24 cellular contexts compared by ENCODE assay signal in the genomic region with DNA sequence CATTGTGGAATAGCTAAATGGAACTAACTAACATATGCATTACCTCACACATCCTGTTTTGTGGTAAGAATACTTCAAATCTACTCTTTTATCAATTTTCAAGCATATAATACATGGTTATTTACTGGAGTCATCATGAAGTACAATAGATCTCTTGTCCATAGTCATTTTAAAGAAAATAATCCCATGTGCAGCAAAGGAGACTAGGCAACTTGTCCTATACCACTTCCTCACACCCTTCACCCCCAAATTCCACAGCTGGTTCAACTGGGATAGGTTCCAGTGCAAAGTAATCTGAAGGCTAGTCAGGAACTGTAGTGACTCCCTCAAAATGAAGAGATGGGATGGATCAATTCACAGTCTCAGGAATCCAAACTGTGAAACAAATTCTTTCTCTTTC.
"Had no signal": no experiment of that assay in that cellular context is flagged by ENCODE, and none has a peak within 500 bp of the region (broad histone marks: within the 10 kb centered on the region; RNA-seq: fewer than 3 reads in every experiment).

No MANE protein-coding gene starts in this region.

- DNase-seq: activated CD4-positive, alpha-beta T cell treated with anti-CD3 and anti-CD28 coated beads for 36 hours; activated CD4-positive, alpha-beta T cell treated with anti-CD3 and anti-CD28 coated beads, Interleukin-2, amount 50 U/mL, for 48 hours; activated effector memory CD4-positive, alpha-beta T cell treated with Interleukin-2 at 50 U/mL for 16 hours; activated naive CD4-positive, alpha-beta T cell treated with anti-CD3 and anti-CD28 coated beads for 36 hours; activated T-cell treated with anti-CD3 and anti-CD28 coated beads, Interleukin-2, amount 50 U/mL, for 72 hours; anterior cingulate cortex; central memory CD4-positive, alpha-beta T cell; dermis blood vessel endothelial cell; effector memory CD4-positive, alpha-beta T cell; hypothalamus; left ventricle myocardium superior; pancreas; psoas muscle; spleen; stimulated activated CD4-positive, alpha-beta T cell treated with anti-CD3 and anti-CD28 coated beads, Interleukin-4, amount 100 ng/mL, for 1 hour; stimulated activated naive CD4-positive, alpha-beta T cell treated with Interleukin-2 at 50 U/mL for 16 hours had no signal

- H3K9me3 ChIP-seq: pancreas, psoas muscle, right atrium auricular region, thoracic aorta, vagina had no signal

- H3K4me3 ChIP-seq: pancreas, psoas muscle, right atrium auricular region, spleen, thoracic aorta, vagina had no signal

- H3K4me1 ChIP-seq: psoas muscle, right atrium auricular region, vagina had no signal

- H3K4me3 Mint-ChIP-seq: activated CD4-positive, alpha-beta T cell treated with anti-CD3 and anti-CD28 coated beads for 36 hours; activated naive CD4-positive, alpha-beta T cell treated with anti-CD3 and anti-CD28 coated beads for 36 hours; activated T-cell treated with anti-CD3 and anti-CD28 coated beads, Interleukin-2, amount 50 U/mL, for 72 hours; brain; nephron; type B pancreatic cell; WTC11 had no signal

- H3K36me3 ChIP-seq: neutrophil, pancreas, right atrium auricular region, spleen, thoracic aorta, vagina had no signal

- H3K4me1 Mint-ChIP-seq: nephron had no signal

- H3K27ac ChIP-seq: neutrophil, pancreas, psoas muscle, right atrium auricular region, spleen, thoracic aorta, vagina had no signal

- H3K27me3 Mint-ChIP-seq: activated CD4-positive, alpha-beta T cell treated with anti-CD3 and anti-CD28 coated beads for 36 hours; brain; type B pancreatic cell had no signal

- ATAC-seq: activated CD4-positive, alpha-beta T cell treated with anti-CD3 and anti-CD28 coated beads for 36 hours; activated T-cell treated with anti-CD3 and anti-CD28 coated beads, Interleukin-2, amount 50 U/mL, for 72 hours; left ventricle myocardium superior; pancreas; psoas muscle; WTC11 had no signal

- H3K27me3 ChIP-seq: neutrophil, pancreas, right atrium auricular region, spleen, vagina had no signal

- H3K27ac Mint-ChIP-seq: activated CD4-positive, alpha-beta T cell treated with anti-CD3 and anti-CD28 coated beads for 36 hours; activated naive CD4-positive, alpha-beta T cell treated with anti-CD3 and anti-CD28 coated beads for 36 hours; activated T-cell treated with anti-CD3 and anti-CD28 coated beads, Interleukin-2, amount 50 U/mL, for 72 hours; brain; nephron; type B pancreatic cell; WTC11 had no signal
